1 cellular context compared by ENCODE assay signal in genomic region chr16:48525201-48526057, GRCh38.
A peak's percentile ranks its signal among the peaks of the same experiment; 100 is the strongest.
TF ChIP-seq lines count a peak whose summit lies in the region.

No MANE protein-coding gene starts in this region.

TF ChIP-seq in HepG2, 621 proteins besides CTCF, POLR2A, EP300 and RAD21 (continued from another document):
- TF ChIP-seq HBP1 (CRISPR knock-in tag; IDR thresholded peaks at IDR 0.05; ENCODE audit: low read depth) (0 out of 2 replicates have a peak, but pooled peaks have one; percentile 46), ZNF691 (CRISPR knock-in tag; IDR thresholded peaks at IDR 0.05; ENCODE audit: borderline replicate concordance, low read depth) (0 out of 2 replicates have a peak, but pooled peaks have one; percentile 4), MED8 (CRISPR knock-in tag; IDR thresholded peaks at IDR 0.05; ENCODE audit: insufficient replicate concordance) (peak; percentile 15), ZBTB38 (CRISPR knock-in tag; IDR thresholded peaks at IDR 0.05) (0 out of 2 replicates have a peak, but pooled peaks have one; percentile 11), SOX6 (IDR thresholded peaks at IDR 0.05) (no peak), SOX6 (CRISPR knock-in tag; IDR thresholded peaks at IDR 0.05) (peak; percentile 12; the same call in 1 of the 2 replicates), ZNF574 (CRISPR knock-in tag; IDR thresholded peaks at IDR 0.05) (0 out of 2 replicates have a peak, but pooled peaks have one; percentile 1), ZNF563 (CRISPR knock-in tag; IDR thresholded peaks at IDR 0.05) (0 out of 2 replicates have a peak, but pooled peaks have one; percentile 25), MZF1 (CRISPR knock-in tag; IDR thresholded peaks at IDR 0.05; ENCODE audit: borderline replicate concordance) (peak; percentile 71; the same call in 1 of the 2 replicates), KLF16 (CRISPR knock-in tag; IDR thresholded peaks at IDR 0.05) (no peak), SOX5 (CRISPR knock-in tag; IDR thresholded peaks at IDR 0.05; ENCODE audit: borderline replicate concordance) (no peak), ZBTB25 (CRISPR knock-in tag; IDR thresholded peaks at IDR 0.05) (peak; percentile 11; the same call in 1 of the 2 replicates), FOXK1 (CRISPR knock-in tag; IDR thresholded peaks at IDR 0.05; ENCODE audit: borderline replicate concordance, low read depth) (0 out of 2 replicates have a peak, but pooled peaks have one; percentile 11), BORCS8-MEF2B (CRISPR knock-in tag; IDR thresholded peaks at IDR 0.05) (0 out of 2 replicates have a peak, but pooled peaks have one; percentile 36), GABPB1 (CRISPR knock-in tag; IDR thresholded peaks at IDR 0.05) (0 out of 2 replicates have a peak, but pooled peaks have one; percentile 8), ZNF235 (CRISPR knock-in tag; IDR thresholded peaks at IDR 0.05; ENCODE audit: borderline replicate concordance) (0 out of 2 replicates have a peak, but pooled peaks have one; percentile 30), ZNF781 (CRISPR knock-in tag; IDR thresholded peaks at IDR 0.05; ENCODE audit: borderline replicate concordance, not compliant biosample characterization) (peak; percentile 7), TFDP2 (CRISPR knock-in tag; IDR thresholded peaks at IDR 0.05) (0 out of 2 replicates have a peak, but pooled peaks have one; percentile 7), AHDC1 (CRISPR knock-in tag; IDR thresholded peaks at IDR 0.05; ENCODE audit: borderline replicate concordance) (peak; percentile 52; the same call in 1 of the 2 replicates), U2AF1 (optimal IDR thresholded peaks at IDR 0.05; ENCODE audit: low read depth, low read length) (no peak), FOXJ3 (CRISPR knock-in tag; IDR thresholded peaks at IDR 0.05; ENCODE audit: borderline replicate concordance) (no peak), JUNB (CRISPR knock-in tag; IDR thresholded peaks at IDR 0.05; ENCODE audit: borderline replicate concordance) (no peak), ZNF572 (CRISPR knock-in tag; IDR thresholded peaks at IDR 0.05) (peak; percentile 91; the same call in 1 of the 2 replicates), ZC3H4 (CRISPR knock-in tag; IDR thresholded peaks at IDR 0.05; ENCODE audit: borderline replicate concordance) (0 out of 2 replicates have a peak, but pooled peaks have one; percentile 1), TRIM24 (CRISPR knock-in tag; IDR thresholded peaks at IDR 0.05) (no peak; the same call in 1 of the 2 replicates), ZNF607 (CRISPR knock-in tag; IDR thresholded peaks at IDR 0.05; ENCODE audit: borderline replicate concordance) (peak; percentile 54), MLLT10 (CRISPR knock-in tag; IDR thresholded peaks at IDR 0.05) (no peak), MEF2D (CRISPR knock-in tag; IDR thresholded peaks at IDR 0.05) (no peak), GTF3A (CRISPR knock-in tag; conservative IDR thresholded peaks at IDR 0.05) (0 out of 2 replicates have a peak, but pooled peaks have one; percentile 7), ZNF24 (IDR thresholded peaks at IDR 0.05) (0 out of 2 replicates have a peak, but pooled peaks have one; percentile 56), GATAD1 (CRISPR knock-in tag; IDR thresholded peaks at IDR 0.05) (peak; percentile 18)
